Comparison of ENCODE assay signal across 10 cellular contexts in the genomic region with DNA sequence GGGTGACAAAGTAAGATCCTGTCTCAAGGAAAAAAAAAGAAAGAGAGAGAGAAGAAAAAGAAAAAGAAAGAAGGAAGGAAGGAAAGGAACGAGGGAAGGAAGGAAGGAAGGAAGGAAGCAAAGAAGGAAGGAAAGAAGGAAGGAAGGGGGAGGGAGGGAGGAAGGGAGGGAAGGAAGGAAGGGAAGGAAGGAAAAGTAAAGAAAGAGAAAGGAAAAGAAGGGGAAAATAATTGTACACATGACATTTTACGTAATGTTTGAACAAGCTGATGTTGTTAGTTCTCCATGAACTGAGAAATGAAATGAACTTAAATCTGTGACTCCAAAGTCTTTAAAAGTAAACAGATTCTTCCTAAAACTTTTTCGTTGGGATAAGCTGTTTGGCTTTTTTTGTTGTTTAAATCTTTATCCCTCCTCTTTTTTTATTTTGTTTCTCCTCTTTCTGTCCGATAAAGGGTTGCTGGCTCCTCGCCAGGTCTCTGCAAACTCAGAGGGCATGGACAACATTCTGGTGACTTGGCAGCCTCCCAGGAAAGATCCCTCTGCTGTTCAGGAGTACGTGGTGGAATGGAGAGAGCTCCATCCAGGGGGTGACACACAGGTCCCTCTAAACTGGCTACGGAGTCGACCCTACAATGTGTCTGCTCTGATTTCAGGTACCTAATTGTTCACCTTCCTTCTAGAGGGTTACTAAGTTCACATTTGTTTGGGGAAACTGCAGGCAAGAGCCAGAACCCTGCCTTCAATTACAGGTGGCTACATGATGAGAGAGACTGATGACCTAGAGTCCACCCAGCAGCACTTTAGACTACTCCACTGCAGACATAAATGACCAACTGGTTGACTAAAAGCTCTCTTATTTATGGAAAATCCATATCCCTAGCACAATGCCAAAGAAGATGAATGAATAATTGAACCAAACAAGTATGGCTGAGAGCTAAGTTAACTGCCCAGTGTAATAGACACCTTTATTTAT. TPM values are rescaled to one million over a fixed set of nuclear protein-coding genes. Genes with fewer than 3 reads are reported as not detected.
DNase-seq lines count a peak whose midpoint lies in the region; ATAC-seq, FAIRE-seq and TF ChIP-seq lines count a peak whose summit lies in the region.
"Had no signal": no experiment of that assay in that cellular context is flagged by ENCODE, and none has a peak within 500 bp of the region (broad histone marks: within the 10 kb centered on the region; RNA-seq: fewer than 3 reads in every experiment).

No MANE protein-coding gene starts in this region.

- BruUV-seq in HepG2 (replicated peaks; lab: Mats Ljungman, UMichigan) = no TSS peak

- CTCF ChIA-PET in HepG2 (lab: Yijun Ruan, JAX; ENCODE audit: low intra/inter-chr PET ratio, low total read pairs) = no interaction called here
- CTCF ChIA-PET in activated CD4-positive, alpha-beta T cell treated with anti-CD3 and anti-CD28 coated beads, Interleukin-2, amount 10 ng/mL, durations not matched to agents 7 days and 5 days (lab: Charles Lee) = interaction anchor here (0.6 to 1.6 kb wide), 5 partner anchors 9 to 119 kb away, joined by 3 to 5 read pairs (median 3); no protein-coding TSS in a partner anchor

- TF ChIP-seq RAD21 in HepG2 (CRISPR knock-in tag; IDR thresholded peaks at IDR 0.05) = no peak

- H3K27ac Mint-ChIP-seq in activated T-helper 17 cell treated with anti-CD3 and anti-CD28 coated beads, Interleukin-2, amount 50 U/mL, for 72 hours = peak overlapping the region; percentile 75
- H3K27ac Mint-ChIP-seq in activated CD4-positive, alpha-beta T cell treated with anti-CD3 and anti-CD28 coated beads, Interleukin-2, amount 10 ng/mL, durations not matched to agents 7 days and 5 days = no peak overlapping the region

- TF ChIP-seq EP300 in HepG2 (IDR thresholded peaks at IDR 0.05; ENCODE audit: low read depth in 2 of 2, low read length in 2 of 2) (no peak), HepG2 (CRISPR knock-in tag; IDR thresholded peaks at IDR 0.05; ENCODE audit: borderline replicate concordance) (no peak), suprapubic skin (IDR thresholded peaks at IDR 0.05) (no peak)

- H3K9me3 Mint-ChIP-seq in activated T-helper 17 cell treated with anti-CD3 and anti-CD28 coated beads, Interleukin-2, amount 50 U/mL, for 72 hours = no peaks in the 10 kb centered on the region
- no peaks in the 10 kb centered on the region for H3K9me3 Mint-ChIP-seq in activated CD4-positive, alpha-beta T cell treated with anti-CD3 and anti-CD28 coated beads, Interleukin-2, amount 10 ng/mL, durations not matched to agents 7 days and 5 days
- H3K9me3 Mint-ChIP-seq: central memory CD8-positive, alpha-beta T cell had no signal

- intact Hi-C loops in HepG2 (cut with micrococcal nuclease; ENCODE audit: unreplicated experiment) = no loop called here

- peaks cover 88% of the 10 kb centered on the region for H3K36me3 Mint-ChIP-seq in activated T-helper 17 cell treated with anti-CD3 and anti-CD28 coated beads, Interleukin-2, amount 50 U/mL, for 72 hours (ENCODE audit: low read depth)
- peaks cover 43% of the 10 kb centered on the region for H3K36me3 Mint-ChIP-seq in activated CD4-positive, alpha-beta T cell treated with anti-CD3 and anti-CD28 coated beads, Interleukin-2, amount 10 ng/mL, durations not matched to agents 7 days and 5 days (ENCODE audit: low read depth)

- peaks cover 16% of the 10 kb centered on the region for H3K4me1 Mint-ChIP-seq in activated T-helper 17 cell treated with anti-CD3 and anti-CD28 coated beads, Interleukin-2, amount 50 U/mL, for 72 hours
- no peaks in the 10 kb centered on the region for H3K4me1 Mint-ChIP-seq in activated CD4-positive, alpha-beta T cell treated with anti-CD3 and anti-CD28 coated beads, Interleukin-2, amount 10 ng/mL, durations not matched to agents 7 days and 5 days
- H3K4me1 Mint-ChIP-seq: central memory CD8-positive, alpha-beta T cell had no signal

- H3K9me3 ChIP-seq in HepG2 (ENCODE audit: low read length) (no peaks in the 10 kb centered on the region), suprapubic skin (no peaks in the 10 kb centered on the region)

- no peaks in the 10 kb centered on the region for H3K27me3 ChIP-seq in HepG2 (ENCODE audit: control insufficient read depth in 1 of 2, insufficient read depth in 2 of 2, low read length in 2 of 2)
- no peaks in the 10 kb centered on the region for H3K27me3 ChIP-seq in suprapubic skin

- H2AFZ ChIP-seq in HepG2 (ENCODE audit: low read length) = no peak overlapping the region

- WGBS in HepG2 (ENCODE audit: low lambda C conversion rate) = 9% methylated on average over 8 of the region's 8 CpGs
- WGBS in suprapubic skin = 56% methylated on average over 8 of the region's 8 CpGs

- H3K4me1 ChIP-seq in HepG2 (ENCODE audit: insufficient read depth, low read length) (peaks cover 18% of the 10 kb centered on the region), suprapubic skin (peaks cover 14% of the 10 kb centered on the region)

- DNase-seq in DMS53 (lab: John Stamatoyannopoulos, UW) (peak; percentile 90), NCI-H1092 (lab: John Stamatoyannopoulos, UW) (peak; percentile 18), HepG2 (ENCODE audit: low spot score) (peak; percentile 69), suprapubic skin (ENCODE audit: low spot score in 2 of 2) (no peak)
- DNase-seq in activated CD4-positive, alpha-beta T cell treated with anti-CD3 and anti-CD28 coated beads, Interleukin-2, amount 10 ng/mL, durations not matched to agents 7 days and 5 days = no peak
- DNase-seq: KBM-7 had no signal

- H3K4me2 ChIP-seq in HepG2 (ENCODE audit: low read depth, low read length) = peak overlapping the region; percentile 56

- in situ Hi-C loops in HepG2 (cut with HindIII; ENCODE audit: extremely low pct_ligation_motif_present, low pct_unique_long_range_greater_than_20kb) = no loop called here

- FAIRE-seq in HepG2 (lab: Jason Lieb, UNC) = peak; percentile 50

- H3K27me3 Mint-ChIP-seq in activated T-helper 17 cell treated with anti-CD3 and anti-CD28 coated beads, Interleukin-2, amount 50 U/mL, for 72 hours = no peaks in the 10 kb centered on the region
- no peaks in the 10 kb centered on the region for H3K27me3 Mint-ChIP-seq in activated CD4-positive, alpha-beta T cell treated with anti-CD3 and anti-CD28 coated beads, Interleukin-2, amount 10 ng/mL, durations not matched to agents 7 days and 5 days
- H3K27me3 Mint-ChIP-seq: central memory CD8-positive, alpha-beta T cell had no signal

- TF ChIP-seq CTCF in HepG2 (CRISPR knock-in tag; IDR thresholded peaks at IDR 0.05) = peak; percentile 36
- TF ChIP-seq CTCF in suprapubic skin (IDR thresholded peaks at IDR 0.05) = no peak

- H3K9ac ChIP-seq in HepG2 (ENCODE audit: insufficient read depth, low read depth, low read length) = no peak overlapping the region

- H3K4me3 ChIP-seq in HepG2 (replicated peaks in 1 of 3; ENCODE audit: insufficient read depth in 1 of 3, low read depth in 2 of 3, low read length in 3 of 3) = peak overlapping the region in 1 of 3 experiments; percentile 20; a peak in 1 of 6 replicates
- H3K4me3 ChIP-seq in suprapubic skin = no peak overlapping the region

- no peaks in the 10 kb centered on the region for H4K20me1 ChIP-seq in HepG2 (ENCODE audit: insufficient read depth, low read length)

- H3K79me2 ChIP-seq in HepG2 (ENCODE audit: insufficient read depth, low read length) = no peaks in the 10 kb centered on the region

- ATAC-seq in activated T-helper 17 cell treated with anti-CD3 and anti-CD28 coated beads, Interleukin-2, amount 50 U/mL, for 72 hours (replicated peaks) = no peak
- ATAC-seq in HepG2 = peak; percentile 97
- no peak for ATAC-seq in HG03457 (IDR thresholded peaks at IDR 0.05; ENCODE audit: unreplicated experiment)
- ATAC-seq in GM19035 (IDR thresholded peaks at IDR 0.05; ENCODE audit: unreplicated experiment) = no peak

- TF ChIP-seq POLR2A in HepG2 (IDR thresholded peaks at IDR 0.05; ENCODE audit: insufficient read depth in 1 of 2, low read depth in 2 of 2, low read length in 2 of 2) (no peak), suprapubic skin (IDR thresholded peaks at IDR 0.05) (no peak)

- H3K4me3 Mint-ChIP-seq in activated T-helper 17 cell treated with anti-CD3 and anti-CD28 coated beads, Interleukin-2, amount 50 U/mL, for 72 hours = no peak overlapping the region
- H3K4me3 Mint-ChIP-seq in activated CD4-positive, alpha-beta T cell treated with anti-CD3 and anti-CD28 coated beads, Interleukin-2, amount 10 ng/mL, durations not matched to agents 7 days and 5 days = no peak overlapping the region
- H3K4me3 Mint-ChIP-seq: central memory CD8-positive, alpha-beta T cell had no signal

- H3K27ac ChIP-seq in HepG2 (ENCODE audit: extremely low read length, insufficient read depth, low read length) = no peak overlapping the region
- H3K27ac ChIP-seq in suprapubic skin = no peak overlapping the region

- POLR2A ChIA-PET in HepG2 (lab: Yijun Ruan, JAX) = no interaction called here
- POLR2A ChIA-PET in activated CD4-positive, alpha-beta T cell treated with anti-CD3 and anti-CD28 coated beads, Interleukin-2, amount 10 ng/mL, durations not matched to agents 7 days and 5 days (lab: Charles Lee) = no interaction called here

- no peaks in the 10 kb centered on the region for H3K36me3 ChIP-seq in HepG2 (replicated peaks in 1 of 2; ENCODE audit: control insufficient read depth in 1 of 2, insufficient read depth in 2 of 2, low read length in 2 of 2)
- no peaks in the 10 kb centered on the region for H3K36me3 ChIP-seq in suprapubic skin

RNA-seq across cellular contexts. Expression of a gene that starts 60.0 kb away (rescaled TPM):
- total RNA-seq in activated T-helper 17 cell treated with anti-CD3 and anti-CD28 coated beads, Interleukin-2, amount 50 U/mL, for 72 hours = 10 to 100 TPM; 57.4 to 63.3 TPM
- total RNA-seq in HepG2 (2016; rRNA removed; fragmentation: Illumina TruSeq; extraction: Trizol) (not detected in 2 replicates), suprapubic skin (1 to 10 TPM in 3 of 4 donors, under 1 TPM in 1; 0.79 to 4.5 (median 1.6) TPM)
- not detected in 2 replicates for total RNA-seq in HepG2 (2016; cell fraction: cytosol; rRNA removed; fragmentation: Illumina TruSeq; extraction: Trizol; ENCODE audit: low read depth)
- not detected in 2 replicates for total RNA-seq in HepG2 (2016; cell fraction: insoluble cytoplasmic fraction; rRNA removed; fragmentation: Illumina TruSeq; extraction: Trizol)
- not detected in 2 replicates for total RNA-seq in HepG2 (2016; cell fraction: membrane; rRNA removed; fragmentation: Illumina TruSeq; extraction: Trizol)
- total RNA-seq in HepG2 (2016; cell fraction: nucleus; rRNA removed; fragmentation: Illumina TruSeq; extraction: Trizol) = not detected in 2 replicates
- not detected in 2 replicates for polyA plus RNA-seq in HepG2 (2011; rRNA removed)
- not detected in 2 replicates for polyA plus RNA-seq in HepG2 (2011; cell fraction: cytosol; rRNA removed)
- not detected in 2 replicates for polyA plus RNA-seq in HepG2 (2011; cell fraction: nucleus; rRNA removed)
- polyA plus RNA-seq in HepG2 (2012) = 0.04 and 0.08 TPM in 2 replicates
- not detected in 2 replicates for polyA plus RNA-seq in HepG2 (2016; cell fraction: cytosol; fragmentation: Illumina TruSeq; extraction: Trizol; ENCODE audit: low read depth)
- not detected in 2 replicates for polyA plus RNA-seq in HepG2 (2016; cell fraction: insoluble cytoplasmic fraction; fragmentation: Illumina TruSeq; extraction: Trizol; ENCODE audit: low read depth)
- not detected in 2 replicates for polyA plus RNA-seq in HepG2 (2016; cell fraction: membrane; fragmentation: Illumina TruSeq; extraction: Trizol; ENCODE audit: low read depth)
- polyA plus RNA-seq in HepG2 (2016; cell fraction: nucleus; fragmentation: Illumina TruSeq; extraction: Trizol; ENCODE audit: insufficient read depth, low read depth) = not detected in 2 replicates
- not detected in 2 replicates for polyA minus RNA-seq in HepG2 (2011; rRNA and poly(A)+ RNA removed; ENCODE audit: low replicate concordance)
- not detected in 2 replicates for polyA minus RNA-seq in HepG2 (2011; cell fraction: cytosol; rRNA and poly(A)+ RNA removed)
- not detected in 2 replicates for polyA minus RNA-seq in HepG2 (2011; cell fraction: nucleus; rRNA and poly(A)+ RNA removed)
- 10 to 100 TPM; 29.3 to 31.8 TPM for total RNA-seq in activated CD4-positive, alpha-beta T cell treated with anti-CD3 and anti-CD28 coated beads, Interleukin-2, amount 10 ng/mL, durations not matched to agents 7 days and 5 days

Comparison
In these comparisons a context has a peak if more than half of its experiments do, and no peak if none do; other contexts are left out.
1. DNase-seq: peak in DMS53 (single experiment), NCI-H1092 (single experiment) and HepG2 (single experiment); none in suprapubic skin (0 of 2) and activated CD4-positive, alpha-beta T cell treated with anti-CD3 and anti-CD28 coated beads, Interleukin-2, amount 10 ng/mL, durations not matched to agents 7 days and 5 days (single experiment).
2. RNA of a gene that starts 60.0 kb away (total RNA-seq): 57.4 to 63.3 TPM in activated T-helper 17 cell treated with anti-CD3 and anti-CD28 coated beads, Interleukin-2, amount 50 U/mL, for 72 hours and 29.3 to 31.8 TPM in activated CD4-positive, alpha-beta T cell treated with anti-CD3 and anti-CD28 coated beads, Interleukin-2, amount 10 ng/mL, durations not matched to agents 7 days and 5 days; 0.79 to 4.5 TPM in suprapubic skin and not detected in HepG2; every median in the first group is over 4 times any median in the second.